31 cellular contexts compared by ENCODE assay signal in the genomic region with DNA sequence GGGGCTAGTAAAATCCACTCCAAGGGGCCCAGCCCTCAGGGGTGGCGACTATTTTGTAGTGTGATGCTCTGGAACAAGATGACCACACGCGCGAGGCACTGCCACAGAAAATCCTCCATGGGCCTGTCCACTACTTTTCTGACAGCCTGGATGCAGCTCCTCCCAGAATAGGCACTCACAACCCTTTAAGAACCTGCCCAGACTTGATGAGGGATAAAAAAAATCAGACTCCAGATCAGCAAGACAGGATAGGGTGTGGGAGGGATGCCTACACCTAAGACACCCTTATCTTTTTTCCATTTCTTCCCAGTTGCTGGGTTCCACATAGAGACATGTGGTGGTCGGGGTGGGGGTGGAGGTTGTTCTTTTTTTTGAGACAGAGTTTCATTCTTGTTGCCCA. TPM values are rescaled to one million over a fixed set of nuclear protein-coding genes. Genes with fewer than 3 reads are reported as not detected.
"Had no signal": no experiment of that assay in that cellular context is flagged by ENCODE, and none has a peak within 500 bp of the region (broad histone marks: within the 10 kb centered on the region; RNA-seq: fewer than 3 reads in every experiment).

No MANE protein-coding gene starts in this region.

- H3K27me3 Mint-ChIP-seq: activated CD4-positive, alpha-beta T cell treated with anti-CD3 and anti-CD28 coated beads, Interleukin-2, amount 10 ng/mL, durations not matched to agents 24 days and 14 days; activated naive CD4-positive, alpha-beta T cell treated with anti-CD3 and anti-CD28 coated beads, Interleukin-2, amount 50 U/mL, for 24 hours; activated T-cell treated with anti-CD3 and anti-CD28 coated beads, Interleukin-2, amount 50 U/mL, for 24 hours had no signal

- ATAC-seq: activated CD8-positive, alpha-beta T cell treated with anti-CD3 and anti-CD28 coated beads, Interleukin-2, amount 10 ng/mL, durations not matched to agents 7 days and 5 days; PC-3 had no signal

- H3K4me3 Mint-ChIP-seq: activated CD4-positive, alpha-beta T cell treated with anti-CD3 and anti-CD28 coated beads, Interleukin-2, amount 10 ng/mL, durations not matched to agents 24 days and 14 days; activated CD8-positive, alpha-beta T cell treated with anti-CD3 and anti-CD28 coated beads, Interleukin-2, amount 10 ng/mL, durations not matched to agents 7 days and 5 days; activated naive CD4-positive, alpha-beta T cell treated with anti-CD3 and anti-CD28 coated beads, Interleukin-2, amount 50 U/mL, for 24 hours; activated naive CD8-positive, alpha-beta T cell treated with anti-CD3 and anti-CD28 coated beads, Interleukin-2, amount 10 ng/mL, durations not matched to agents 7 days and 5 days; activated T-cell treated with anti-CD3 and anti-CD28 coated beads, Interleukin-2, amount 50 U/mL, for 24 hours had no signal

- H3K4me1 Mint-ChIP-seq: activated naive CD4-positive, alpha-beta T cell treated with anti-CD3 and anti-CD28 coated beads, Interleukin-2, amount 50 U/mL, for 24 hours had no signal

- H3K4me3 ChIP-seq: ascending aorta, MG63, Peyer's patch had no signal

- H3K36me3 ChIP-seq: ascending aorta, MG63, Peyer's patch had no signal

- H3K27ac Mint-ChIP-seq: activated CD4-positive, alpha-beta T cell treated with anti-CD3 and anti-CD28 coated beads, Interleukin-2, amount 10 ng/mL, durations not matched to agents 24 days and 14 days; activated CD8-positive, alpha-beta T cell treated with anti-CD3 and anti-CD28 coated beads, Interleukin-2, amount 10 ng/mL, durations not matched to agents 7 days and 5 days; activated naive CD4-positive, alpha-beta T cell treated with anti-CD3 and anti-CD28 coated beads, Interleukin-2, amount 50 U/mL, for 24 hours; activated naive CD8-positive, alpha-beta T cell treated with anti-CD3 and anti-CD28 coated beads, Interleukin-2, amount 10 ng/mL, durations not matched to agents 7 days and 5 days; activated T-cell treated with anti-CD3 and anti-CD28 coated beads, Interleukin-2, amount 50 U/mL, for 24 hours; activated T-helper 2 cell treated with anti-CD3 and anti-CD28 coated beads, Interferon-gamma antibody, Interleukin-2, Interleukin-4, amounts not matched to agents 10 μg/mL and 5 μg/mL and 100 μg/mL, durations not matched to agents 14 hours and 24 hours and 36 hours had no signal

- DNase-seq: activated CD4-positive, alpha-beta T cell treated with anti-CD3 and anti-CD28 coated beads, Interleukin-2, amount 10 ng/mL, durations not matched to agents 24 days and 14 days; activated CD4-positive, alpha-beta T cell treated with anti-CD3 and anti-CD28 coated beads, Interleukin-2, amount 50 U/mL, for 48 hours; activated CD8-positive, alpha-beta T cell treated with anti-CD3 and anti-CD28 coated beads, Interleukin-2, amount 10 ng/mL, durations not matched to agents 7 days and 5 days; activated gamma-delta T cell; activated naive CD4-positive, alpha-beta T cell treated with Interleukin-2 at 50 U/mL for 16 hours; activated naive CD8-positive, alpha-beta T cell treated with anti-CD3 and anti-CD28 coated beads, Interleukin-2, amount 10 ng/mL, durations not matched to agents 7 days and 5 days; activated T-cell treated with anti-CD3 and anti-CD28 coated beads, Interleukin-2, amount 50 U/mL, for 24 hours; amygdala; Karpas-422; KBM-7; MG63; MV-4-11; NCI-H1092; NCI-H1436 treated with DMSO at 0.1 percent for 48 hours; NCI-H1694 treated with DMSO at 0.1 percent for 48 hours; NCI-H2029; NCI-H345; NCI-H510A; NCI-H526; NCI-H748 treated with DMSO at 0.1 percent for 48 hours; NK-92 treated with Interleukin-12 subunit alpha and Interleukin-12 subunit beta, amount 100 ng/mL, for 24 hours; PC-3; Peyer's patch; Right ventricle myocardium superior; RPMI8226; T1000 had no signal

- H3K27ac ChIP-seq: ascending aorta, Peyer's patch had no signal

- H3K9me3 ChIP-seq: ascending aorta, MG63, Peyer's patch had no signal

- H3K4me1 ChIP-seq: ascending aorta, Peyer's patch had no signal

- H3K9me3 Mint-ChIP-seq: activated CD4-positive, alpha-beta T cell treated with anti-CD3 and anti-CD28 coated beads, Interleukin-2, amount 10 ng/mL, durations not matched to agents 24 days and 14 days; activated naive CD4-positive, alpha-beta T cell treated with anti-CD3 and anti-CD28 coated beads, Interleukin-2, amount 50 U/mL, for 24 hours; activated naive CD8-positive, alpha-beta T cell treated with anti-CD3 and anti-CD28 coated beads, Interleukin-2, amount 10 ng/mL, durations not matched to agents 7 days and 5 days; activated T-cell treated with anti-CD3 and anti-CD28 coated beads, Interleukin-2, amount 50 U/mL, for 24 hours; activated T-helper 2 cell treated with anti-CD3 and anti-CD28 coated beads, Interferon-gamma antibody, Interleukin-2, Interleukin-4, amounts not matched to agents 10 μg/mL and 5 μg/mL and 100 μg/mL, durations not matched to agents 14 hours and 24 hours and 36 hours had no signal

- H3K27me3 ChIP-seq: ascending aorta, MG63, Peyer's patch had no signal

- H3K36me3 Mint-ChIP-seq: activated naive CD4-positive, alpha-beta T cell treated with anti-CD3 and anti-CD28 coated beads, Interleukin-2, amount 50 U/mL, for 24 hours; activated naive CD8-positive, alpha-beta T cell treated with anti-CD3 and anti-CD28 coated beads, Interleukin-2, amount 10 ng/mL, durations not matched to agents 7 days and 5 days had no signal

RNA-seq across cellular contexts. Expression of a gene that starts 33.5 kb away (rescaled TPM):
- total RNA-seq: ascending aorta; Peyer's patch; T-helper 1 cell treated with Interleukin-12 subunit alpha and Interleukin-12 subunit beta and Interleukin-4 antibody, amounts not matched to agents 30 ng/mL and 1 ng/mL, for 36 hours; T-helper 2 cell treated with Interferon-gamma antibody and Interleukin-4, amounts not matched to agents 100 ng/mL and 5 ng/mL, for 36 hours had no signal
